In the genomic region with DNA sequence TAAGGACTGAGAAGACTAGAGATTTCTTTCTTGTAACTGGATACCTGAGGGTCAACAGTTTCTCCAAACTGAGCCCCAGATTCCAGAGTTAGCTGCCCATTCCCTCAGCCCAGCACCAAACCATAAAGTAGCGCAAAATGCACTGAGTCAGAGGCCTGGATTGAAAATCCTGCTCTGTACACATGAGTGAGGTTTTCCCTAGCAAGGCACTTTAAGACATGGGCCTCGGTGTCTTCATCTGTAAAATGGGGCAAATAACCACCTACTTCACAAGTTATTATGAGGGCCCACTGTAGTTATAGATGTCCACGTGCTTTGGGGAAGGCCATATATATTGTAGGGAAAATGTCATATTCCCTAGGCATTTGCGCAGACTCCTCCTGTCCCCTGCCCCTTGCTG, we compare ENCODE assay signal across 1 cellular context.
TF ChIP-seq lines count a peak whose summit lies in the region.

No MANE protein-coding gene starts in this region.

TF ChIP-seq in A549, 52 proteins besides CTCF, POLR2A, EP300 and RAD21:
- TF ChIP-seq, protein P1, sequence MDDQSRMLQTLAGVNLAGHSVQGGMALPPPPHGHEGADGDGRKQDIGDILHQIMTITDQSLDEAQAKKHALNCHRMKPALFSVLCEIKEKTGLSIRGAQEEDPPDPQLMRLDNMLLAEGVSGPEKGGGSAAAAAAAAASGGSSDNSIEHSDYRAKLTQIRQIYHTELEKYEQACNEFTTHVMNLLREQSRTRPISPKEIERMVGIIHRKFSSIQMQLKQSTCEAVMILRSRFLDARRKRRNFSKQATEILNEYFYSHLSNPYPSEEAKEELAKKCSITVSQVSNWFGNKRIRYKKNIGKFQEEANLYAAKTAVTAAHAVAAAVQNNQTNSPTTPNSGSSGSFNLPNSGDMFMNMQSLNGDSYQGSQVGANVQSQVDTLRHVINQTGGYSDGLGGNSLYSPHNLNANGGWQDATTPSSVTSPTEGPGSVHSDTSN (IDR thresholded peaks at IDR 0.05): no peak
- TF ChIP-seq MAZ (IDR thresholded peaks at IDR 0.05; ENCODE audit: borderline replicate concordance, low read depth, low read length) (no peak), ZFP36 (IDR thresholded peaks at IDR 0.05; ENCODE audit: borderline replicate concordance, partially characterized antibody) (no peak), TP53 (CRISPR knock-in tag; IDR thresholded peaks at IDR 0.05) (no peak), NR3C1 (IDR thresholded peaks at IDR 0.05) (no peak), MYC (IDR thresholded peaks at IDR 0.05; ENCODE audit: borderline replicate concordance, low read length) (no peak), JUN (IDR thresholded peaks at IDR 0.05) (no peak), HEYL (CRISPR knock-in tag; IDR thresholded peaks at IDR 0.05) (no peak), ZSCAN20 (CRISPR knock-in tag; IDR thresholded peaks at IDR 0.05) (no peak)
- TF ChIP-seq, protein P2, sequence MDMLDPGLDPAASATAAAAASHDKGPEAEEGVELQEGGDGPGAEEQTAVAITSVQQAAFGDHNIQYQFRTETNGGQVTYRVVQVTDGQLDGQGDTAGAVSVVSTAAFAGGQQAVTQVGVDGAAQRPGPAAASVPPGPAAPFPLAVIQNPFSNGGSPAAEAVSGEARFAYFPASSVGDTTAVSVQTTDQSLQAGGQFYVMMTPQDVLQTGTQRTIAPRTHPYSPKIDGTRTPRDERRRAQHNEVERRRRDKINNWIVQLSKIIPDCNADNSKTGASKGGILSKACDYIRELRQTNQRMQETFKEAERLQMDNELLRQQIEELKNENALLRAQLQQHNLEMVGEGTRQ (IDR thresholded peaks at IDR 0.05): no peak
